In the genomic region with DNA sequence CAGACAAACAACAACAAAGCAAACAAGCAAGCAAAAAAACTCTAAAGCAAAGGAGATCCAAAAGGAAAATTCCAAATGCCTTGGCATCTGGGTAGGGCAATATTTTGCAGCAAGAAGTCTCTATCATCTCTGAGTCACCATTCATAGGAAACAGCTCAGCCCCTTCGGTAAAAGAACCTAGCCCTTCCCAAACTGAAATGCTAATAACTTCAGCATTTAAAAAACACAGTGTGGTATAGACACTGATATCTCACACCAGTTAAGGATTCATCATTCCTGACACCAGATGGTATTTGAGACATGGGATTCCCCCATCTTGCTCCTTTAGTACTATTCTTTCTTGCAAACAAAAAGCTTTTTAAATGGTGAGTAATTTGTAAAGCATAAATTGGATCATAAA, we compare ENCODE assay signal across 14 cellular contexts.
"Had no signal": no experiment of that assay in that cellular context is flagged by ENCODE, and none has a peak within 500 bp of the region (broad histone marks: within the 10 kb centered on the region; RNA-seq: fewer than 3 reads in every experiment).

No MANE protein-coding gene starts in this region.

- H3K9ac ChIP-seq: neural progenitor cell, parathyroid adenoma had no signal

- H3K4me2 ChIP-seq: hepatocyte, neural progenitor cell had no signal

- H3K4me1 ChIP-seq: parathyroid adenoma, thyroid gland, uterus had no signal

- H3K27ac ChIP-seq: hepatocyte, neural progenitor cell, parathyroid adenoma, skin epidermis, thyroid gland, uterus had no signal

- H3K4me1 Mint-ChIP-seq: activated naive CD8-positive, alpha-beta T cell treated with anti-CD3 and anti-CD28 coated beads, Interleukin-2, amount 10 ng/mL, durations not matched to agents 7 days and 5 days; mesothelial cell of epicardium had no signal

- H3K27me3 Mint-ChIP-seq: activated CD8-positive, alpha-beta T cell treated with anti-CD3 and anti-CD28 coated beads for 36 hours; activated naive CD8-positive, alpha-beta T cell treated with anti-CD3 and anti-CD28 coated beads, Interleukin-2, amount 10 ng/mL, durations not matched to agents 7 days and 5 days had no signal

- H3K4me3 ChIP-seq: hepatocyte, neural progenitor cell, skin epidermis, thyroid gland, uterus had no signal

- H3K27me3 ChIP-seq: hepatocyte, neural progenitor cell, thyroid gland, uterus had no signal

- H3K4me3 Mint-ChIP-seq: activated CD8-positive, alpha-beta T cell treated with anti-CD3 and anti-CD28 coated beads for 36 hours; activated naive CD8-positive, alpha-beta T cell treated with anti-CD3 and anti-CD28 coated beads, Interleukin-2, amount 10 ng/mL, durations not matched to agents 7 days and 5 days; mesothelial cell of epicardium; neural progenitor cell had no signal

- DNase-seq: activated CD4-positive, alpha-beta T cell treated with anti-CD3 and anti-CD28 coated beads for 4 hours; activated CD8-positive, alpha-beta memory T cell treated with anti-CD3 and anti-CD28 coated beads, Interleukin-2, amount 50 U/mL, for 4 hours; activated CD8-positive, alpha-beta T cell treated with anti-CD3 and anti-CD28 coated beads for 36 hours; activated naive CD8-positive, alpha-beta T cell treated with anti-CD3 and anti-CD28 coated beads, Interleukin-2, amount 10 ng/mL, durations not matched to agents 7 days and 5 days; anterior cingulate cortex; kidney glomerular epithelial cell; retina; thyroid gland; uterus had no signal

- H3K27ac Mint-ChIP-seq: activated CD8-positive, alpha-beta T cell treated with anti-CD3 and anti-CD28 coated beads for 36 hours; activated naive CD8-positive, alpha-beta T cell treated with anti-CD3 and anti-CD28 coated beads, Interleukin-2, amount 10 ng/mL, durations not matched to agents 7 days and 5 days; mesothelial cell of epicardium; neural progenitor cell had no signal

- H3K9me3 Mint-ChIP-seq: activated CD8-positive, alpha-beta T cell treated with anti-CD3 and anti-CD28 coated beads for 36 hours; neural progenitor cell had no signal

- H3K36me3 ChIP-seq: neural progenitor cell, thyroid gland, uterus had no signal

- H3K36me3 Mint-ChIP-seq: activated naive CD8-positive, alpha-beta T cell treated with anti-CD3 and anti-CD28 coated beads, Interleukin-2, amount 10 ng/mL, durations not matched to agents 7 days and 5 days; mesothelial cell of epicardium; neural progenitor cell had no signal

- ATAC-seq: activated CD8-positive, alpha-beta T cell treated with anti-CD3 and anti-CD28 coated beads for 36 hours had no signal

- H2AFZ ChIP-seq: hepatocyte, neural progenitor cell, parathyroid adenoma had no signal

- H3K9me3 ChIP-seq: thyroid gland, uterus had no signal

- H3K79me2 ChIP-seq: hepatocyte, parathyroid adenoma had no signal
